1 cellular context compared by ENCODE assay signal in the genomic region with DNA sequence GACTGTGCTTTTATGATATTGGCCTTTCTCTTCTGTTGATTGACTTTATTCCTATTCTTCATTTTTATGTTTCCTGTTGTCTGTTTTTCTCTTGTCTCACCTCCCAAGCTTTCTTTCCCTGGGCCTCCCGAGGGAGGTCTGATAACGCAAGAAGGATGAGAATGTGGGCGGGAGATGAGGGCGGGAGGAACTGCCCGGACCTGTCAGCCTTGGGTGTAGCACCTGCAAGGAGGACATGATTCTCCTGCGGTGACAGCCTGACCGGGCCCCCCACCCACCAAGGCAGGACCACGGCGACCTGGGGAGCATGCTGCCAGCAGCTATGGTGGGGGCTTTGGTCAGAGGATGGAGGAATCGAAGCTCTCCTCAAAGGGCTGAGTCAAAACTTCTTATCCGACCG.
TF ChIP-seq lines count a peak whose summit lies in the region.

No MANE protein-coding gene starts in this region.

TF ChIP-seq in HEK293, 187 proteins besides CTCF, POLR2A, EP300 and RAD21 (continued from another document):
- TF ChIP-seq ZNF19 (tag by site-specific recombination; IDR thresholded peaks at IDR 0.05; ENCODE audit: low read depth) (no peak), ZNF654 (tag by site-specific recombination; IDR thresholded peaks at IDR 0.05; ENCODE audit: low read depth) (no peak), SCRT2 (tag by site-specific recombination; IDR thresholded peaks at IDR 0.05) (no peak), ZFHX2 (tag by site-specific recombination; conservative IDR thresholded peaks at IDR 0.05) (peak; percentile 93), EGR2 (tag by site-specific recombination; IDR thresholded peaks at IDR 0.05; ENCODE audit: low read depth) (peak; percentile 93), ZEB2 (tag by site-specific recombination; IDR thresholded peaks at IDR 0.05) (no peak)
- TF ChIP-seq, protein P1, sequence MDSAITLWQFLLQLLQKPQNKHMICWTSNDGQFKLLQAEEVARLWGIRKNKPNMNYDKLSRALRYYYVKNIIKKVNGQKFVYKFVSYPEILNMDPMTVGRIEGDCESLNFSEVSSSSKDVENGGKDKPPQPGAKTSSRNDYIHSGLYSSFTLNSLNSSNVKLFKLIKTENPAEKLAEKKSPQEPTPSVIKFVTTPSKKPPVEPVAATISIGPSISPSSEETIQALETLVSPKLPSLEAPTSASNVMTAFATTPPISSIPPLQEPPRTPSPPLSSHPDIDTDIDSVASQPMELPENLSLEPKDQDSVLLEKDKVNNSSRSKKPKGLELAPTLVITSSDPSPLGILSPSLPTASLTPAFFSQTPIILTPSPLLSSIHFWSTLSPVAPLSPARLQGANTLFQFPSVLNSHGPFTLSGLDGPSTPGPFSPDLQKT (IDR thresholded peaks at IDR 0.05; ENCODE audit: borderline replicate concordance, low read depth, low read length) = no peak
- TF ChIP-seq, protein P2, sequence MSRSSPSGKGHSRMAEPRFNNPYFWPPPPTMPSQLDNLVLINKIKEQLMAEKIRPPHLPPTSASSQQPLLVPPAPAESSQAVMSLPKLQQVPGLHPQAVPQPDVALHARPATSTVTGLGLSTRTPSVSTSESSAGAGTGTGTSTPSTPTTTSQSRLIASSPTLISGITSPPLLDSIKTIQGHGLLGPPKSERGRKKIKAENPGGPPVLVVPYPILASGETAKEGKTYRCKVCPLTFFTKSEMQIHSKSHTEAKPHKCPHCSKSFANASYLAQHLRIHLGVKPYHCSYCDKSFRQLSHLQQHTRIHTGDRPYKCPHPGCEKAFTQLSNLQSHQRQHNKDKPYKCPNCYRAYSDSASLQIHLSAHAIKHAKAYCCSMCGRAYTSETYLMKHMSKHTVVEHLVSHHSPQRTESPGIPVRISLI (tag by site-specific recombination; IDR thresholded peaks at IDR 0.05) = no peak
